8 cellular contexts compared by ENCODE assay signal in genomic region chr14:49999216-49999761, GRCh38.
A peak's percentile ranks its signal among the peaks of the same experiment; 100 is the strongest.
DNase-seq lines count a peak whose midpoint lies in the region; ATAC-seq, FAIRE-seq and TF ChIP-seq lines count a peak whose summit lies in the region.

No MANE protein-coding gene starts in this region.

- dilution Hi-C loops in keratinocyte (cut with MboI; ENCODE audit: extremely low pct_ligation_motif_present, low sequenced_read_pairs): no loop called here

- peaks cover 53 to 83% (median 64%) of the 10 kb centered on the region in 10 experiments for H3K4me1 ChIP-seq in BLaER1 treated with 17β-estradiol and CSF1 and Interleukin-3, amounts not matched to agents 10 nM and 100 nM
- peaks cover 54% of the 10 kb centered on the region for H3K4me1 ChIP-seq in keratinocyte (ENCODE audit: control insufficient read depth, extremely low read depth, insufficient read depth, low read length)

- H3K4me3 Mint-ChIP-seq in T-helper 2 cell treated with Interferon-gamma antibody and Interleukin-4, amounts not matched to agents 5 μg/mL and 100 μg/mL, for 36 hours: peak overlapping the region; percentile 82

- no peaks in the 10 kb centered on the region for H3K79me2 ChIP-seq in keratinocyte (ENCODE audit: control insufficient read depth, insufficient read depth, low read length)

- H3K9me3 ChIP-seq in BLaER1 treated with 17β-estradiol and CSF1 and Interleukin-3, amounts not matched to agents 10 nM and 100 nM (replicated peaks in 1 of 11): no peaks in the 10 kb centered on the region
- no peaks in the 10 kb centered on the region for H3K9me3 ChIP-seq in keratinocyte (ENCODE audit: control insufficient read depth, low read depth, low read length)

- no peaks in the 10 kb centered on the region for H3K36me3 ChIP-seq in BLaER1 treated with 17β-estradiol and CSF1 and Interleukin-3, amounts not matched to agents 10 nM and 100 nM
- H3K36me3 ChIP-seq in keratinocyte (ENCODE audit: control insufficient read depth in 2 of 2, extremely low read depth in 1 of 2, insufficient read depth in 2 of 2, low read length in 2 of 2): no peaks in the 10 kb centered on the region

- TF ChIP-seq CTCF in astrocyte of the cerebellum (IDR thresholded peaks at IDR 0.05; ENCODE audit: low read depth, low read length, missing control alignments): no peak
- no peak for TF ChIP-seq CTCF in keratinocyte (optimal IDR thresholded peaks at IDR 0.05 in 1 of 3, IDR thresholded peaks at IDR 0.05 in 1 of 3, conservative IDR thresholded peaks at IDR 0.05 in 1 of 3; ENCODE audit: extremely low read depth in 1 of 3, insufficient read depth in 2 of 3, low read length in 3 of 3)

- peak; percentile 44 for ATAC-seq in GM19455 (IDR thresholded peaks at IDR 0.05; ENCODE audit: unreplicated experiment)
- ATAC-seq in HG03558 (IDR thresholded peaks at IDR 0.05; ENCODE audit: extremely low read depth, unreplicated experiment): peak; percentile 31

- H3K27ac ChIP-seq in BLaER1 treated with 17β-estradiol and CSF1 and Interleukin-3, amounts not matched to agents 10 nM and 100 nM: peak overlapping the region; percentile 66 to 97 (median 83)
- peak overlapping the region; percentile 98 for H3K27ac ChIP-seq in keratinocyte (ENCODE audit: control insufficient read depth, insufficient read depth, low read length)

- peak overlapping the region; percentile 76 to 100 (median 89) for H3K4me2 ChIP-seq in BLaER1 treated with 17β-estradiol and CSF1 and Interleukin-3, amounts not matched to agents 10 nM and 100 nM
- H3K4me2 ChIP-seq in keratinocyte (ENCODE audit: control insufficient read depth, extremely low read depth, insufficient read depth, low read depth, low read length): peak overlapping the region; percentile 85

- H3K27me3 ChIP-seq in BLaER1 treated with 17β-estradiol and CSF1 and Interleukin-3, amounts not matched to agents 10 nM and 100 nM: no peaks in the 10 kb centered on the region
- no peaks in the 10 kb centered on the region for H3K27me3 ChIP-seq in keratinocyte (ENCODE audit: control insufficient read depth, extremely low read depth, insufficient read depth, low read length)

- no peaks in the 10 kb centered on the region for H3K9me1 ChIP-seq in keratinocyte (ENCODE audit: control insufficient read depth, extremely low read depth, insufficient read depth, low read length)

- in situ Hi-C loops in astrocyte of the cerebellum (cut with HindIII; ENCODE audit: low sequenced_read_pairs): no loop called here

- no peaks in the 10 kb centered on the region for H3K27me3 Mint-ChIP-seq in T-helper 2 cell treated with Interferon-gamma antibody and Interleukin-4, amounts not matched to agents 5 μg/mL and 100 μg/mL, for 36 hours (ENCODE audit: low read depth)

- H3K27ac Mint-ChIP-seq in T-helper 2 cell treated with Interferon-gamma antibody and Interleukin-4, amounts not matched to agents 5 μg/mL and 100 μg/mL, for 36 hours: peak overlapping the region; percentile 99

- peak; percentile 23 for FAIRE-seq in keratinocyte (lab: Jason Lieb, UNC)

- peak overlapping the region; percentile 59 to 88 (median 73); a peak in 18 of 22 replicates for H3K9ac ChIP-seq in BLaER1 treated with 17β-estradiol and CSF1 and Interleukin-3, amounts not matched to agents 10 nM and 100 nM
- no peak overlapping the region for H3K9ac ChIP-seq in keratinocyte (ENCODE audit: control insufficient read depth, extremely low read depth, insufficient read depth, low read length)

- peak; percentile 90 for DNase-seq in T-helper 2 cell treated with Interferon-gamma antibody and Interleukin-4, amounts not matched to agents 5 μg/mL and 100 μg/mL, for 36 hours (ENCODE audit: low spot score)
- DNase-seq in astrocyte of the cerebellum (ENCODE audit: low read depth) (peak; percentile 45), keratinocyte (ENCODE audit: low read depth, low spot score) (no peak), NCI-H748 treated with DMSO at 0.1 percent for 48 hours (lab: John Stamatoyannopoulos, UW) (no peak)
- DNase-seq in stimulated activated CD4-positive, alpha-beta T cell treated with anti-CD3 and anti-CD28 coated beads, Interleukin-4, amount 100 ng/mL, for 24 hours: peak; percentile 76

- H3K4me1 Mint-ChIP-seq in T-helper 2 cell treated with Interferon-gamma antibody and Interleukin-4, amounts not matched to agents 5 μg/mL and 100 μg/mL, for 36 hours (ENCODE audit: low read depth): peaks cover 56% of the 10 kb centered on the region

- peak overlapping the region in 5 of 10 experiments; percentile 23 to 40 (median 30); a peak in 5 of 20 replicates for H3K4me3 ChIP-seq in BLaER1 treated with 17β-estradiol and CSF1 and Interleukin-3, amounts not matched to agents 10 nM and 100 nM
- H3K4me3 ChIP-seq in astrocyte of the cerebellum (ENCODE audit: low read depth, low read length) (no peak overlapping the region), keratinocyte (ENCODE audit: control insufficient read depth in 2 of 3, extremely low read depth in 1 of 3, insufficient read depth in 2 of 3, low read depth in 1 of 3, low read length in 3 of 3) (no peak overlapping the region)

- no peaks in the 10 kb centered on the region for H4K20me1 ChIP-seq in BLaER1 treated with 17β-estradiol and CSF1 and Interleukin-3, amounts not matched to agents 10 nM and 100 nM
- H4K20me1 ChIP-seq in keratinocyte (ENCODE audit: control insufficient read depth, extremely low read depth, insufficient read depth, low read length): no peaks in the 10 kb centered on the region

- peaks cover 9% of the 10 kb centered on the region for H3K36me3 Mint-ChIP-seq in T-helper 2 cell treated with Interferon-gamma antibody and Interleukin-4, amounts not matched to agents 5 μg/mL and 100 μg/mL, for 36 hours (ENCODE audit: low read depth)

- H2AFZ ChIP-seq in keratinocyte (ENCODE audit: control insufficient read depth, low read length): no peak overlapping the region

- no peaks in the 10 kb centered on the region for H3K9me3 Mint-ChIP-seq in T-helper 2 cell treated with Interferon-gamma antibody and Interleukin-4, amounts not matched to agents 5 μg/mL and 100 μg/mL, for 36 hours

Comparison
In these comparisons a context has a peak if more than half of its experiments do, and no peak if none do; other contexts are left out.
1. DNase-seq: peak in T-helper 2 cell treated with Interferon-gamma antibody and Interleukin-4, amounts not matched to agents 5 μg/mL and 100 μg/mL, for 36 hours (single experiment), astrocyte of the cerebellum (single experiment) and stimulated activated CD4-positive, alpha-beta T cell treated with anti-CD3 and anti-CD28 coated beads, Interleukin-4, amount 100 ng/mL, for 24 hours (single experiment); none in keratinocyte (single experiment) and NCI-H748 treated with DMSO at 0.1 percent for 48 hours (single experiment).